ENCODE assay signal across 9 cellular contexts in the genomic region with DNA sequence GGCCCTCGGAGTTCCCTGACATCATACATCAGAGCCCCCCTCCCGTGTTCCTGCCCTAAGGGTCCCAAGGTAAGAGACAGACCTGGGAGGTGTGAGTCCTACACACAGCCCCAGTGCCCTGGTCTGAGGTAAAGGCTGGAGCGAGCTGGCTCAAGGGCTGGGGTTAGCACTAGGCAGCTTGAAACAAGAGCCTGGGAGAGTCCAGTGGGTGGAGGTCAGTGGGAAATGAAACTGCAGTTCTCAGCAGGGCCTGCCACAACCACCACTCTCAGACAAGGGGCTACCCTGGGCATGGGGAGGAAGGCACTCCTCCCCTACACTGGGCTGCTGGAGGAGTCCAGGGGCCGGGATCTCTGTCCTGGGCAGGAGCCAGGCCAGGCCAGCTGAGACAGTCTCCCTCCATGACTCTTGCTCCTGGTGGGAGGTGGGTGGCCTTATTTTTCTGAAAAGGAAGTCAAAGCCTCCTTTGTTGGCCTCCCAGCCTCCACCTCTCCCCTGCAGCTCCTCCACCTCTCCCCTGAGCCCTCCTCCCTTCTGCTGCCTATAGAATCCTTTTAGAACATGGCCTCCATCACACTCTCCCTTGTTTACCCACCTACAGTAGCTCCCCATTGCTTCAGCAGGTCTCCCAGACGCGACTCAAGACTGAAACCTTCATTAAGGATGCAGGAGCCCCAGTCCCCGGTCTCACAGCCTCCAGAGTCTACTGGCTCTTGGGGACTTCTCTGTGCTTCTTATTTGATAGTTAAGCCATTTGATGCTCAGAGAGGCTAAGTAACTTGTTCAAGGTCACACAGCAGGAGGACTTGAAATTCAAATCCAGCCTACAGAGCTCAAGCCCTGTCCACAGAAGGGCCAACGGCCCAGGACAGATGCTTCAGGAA. TPM values are rescaled to one million over a fixed set of nuclear protein-coding genes. Genes with fewer than 3 reads are reported as not detected.
A peak's percentile ranks its signal among the peaks of the same experiment; 100 is the strongest.
DNase-seq lines count a peak whose midpoint lies in the region; ATAC-seq, FAIRE-seq and TF ChIP-seq lines count a peak whose summit lies in the region.
"Had no signal": no experiment of that assay in that cellular context is flagged by ENCODE, and none has a peak within 500 bp of the region (broad histone marks: within the 10 kb centered on the region; RNA-seq: fewer than 3 reads in every experiment).

No MANE protein-coding gene starts in this region.

- no peak overlapping the region for H2AFZ ChIP-seq in GM12878 (ENCODE audit: control insufficient read depth, low read depth, low read length)

- WGBS in GM12878 (ENCODE audit: insufficient coverage, insufficient replicate concordance, low lambda C conversion rate, missing lambda C conversion rate): 29% methylated on average over 8 of the region's 8 CpGs

- H3K27me3 ChIP-seq in right atrium auricular region (no peaks in the 10 kb centered on the region), GM12878 (replicated peaks in 1 of 2; ENCODE audit: control insufficient read depth in 2 of 2, insufficient read depth in 2 of 2, low read length in 1 of 2) (no peaks in the 10 kb centered on the region)
- H3K27me3 ChIP-seq: MG63 had no signal

- no peak overlapping the region for H3K4me3 ChIP-seq in right atrium auricular region
- no peak overlapping the region for H3K4me3 ChIP-seq in GM12878
- H3K4me3 ChIP-seq: MG63 had no signal

- FAIRE-seq in GM12878 (lab: Jason Lieb, UNC): no peak
- no peak for FAIRE-seq in GM12892 (lab: Jason Lieb, UNC)

- SMC1A ChIA-PET in GM12878 (lab: Charles Lee; ENCODE audit: uncharacterized antibody, unreplicated experiment): no interaction called here

- H3K4me1 ChIP-seq in right atrium auricular region (peaks cover 0 to 8% of the 10 kb centered on the region in 2 donors), GM12878 (ENCODE audit: control insufficient read depth, insufficient read depth, low read length) (peaks cover 8% of the 10 kb centered on the region)

- no peaks in the 10 kb centered on the region for H3K79me2 ChIP-seq in GM12878 (ENCODE audit: control insufficient read depth, insufficient read depth, low read length)

- TF ChIP-seq EP300 in GM12878 (IDR thresholded peaks at IDR 0.05; ENCODE audit: borderline replicate concordance in 1 of 2, control insufficient read depth in 1 of 2, low read depth in 2 of 2, low read length in 2 of 2): no peak

- DNase-seq in Right ventricle myocardium inferior (ENCODE audit: missing footprints): no peak
- no peak for DNase-seq in right atrium auricular region (ENCODE audit: low spot score)
- DNase-seq in GM12878 (ENCODE audit: low read depth, low spot score): no peak
- DNase-seq in mesenteric fat pad (ENCODE audit: low spot score): peak; percentile 74
- DNase-seq in activated gamma-delta T cell (lab: John Stamatoyannopoulos, UW): no peak
- no peak for DNase-seq in DMS114 treated with DMSO at 0.1 percent for 48 hours (lab: John Stamatoyannopoulos, UW; ENCODE audit: unreplicated experiment)
- no peak for DNase-seq in NCI-H2081 (lab: John Stamatoyannopoulos, UW)
- DNase-seq in GM12892 (ENCODE audit: insufficient read length): no peak
- DNase-seq: MG63 had no signal

- H4K20me1 ChIP-seq in GM12878 (ENCODE audit: control insufficient read depth, insufficient read depth): no peaks in the 10 kb centered on the region

- no peaks in the 10 kb centered on the region for H3K9me3 ChIP-seq in right atrium auricular region
- H3K9me3 ChIP-seq in GM12878 (replicated peaks; ENCODE audit: control insufficient read depth, insufficient read depth, low read length): no peaks in the 10 kb centered on the region
- H3K9me3 ChIP-seq: MG63 had no signal

- H3K4me2 ChIP-seq in GM12878 (ENCODE audit: control insufficient read depth, insufficient read depth): no peak overlapping the region

- H3K27ac ChIP-seq in right atrium auricular region (no peak overlapping the region), GM12878 (ENCODE audit: control insufficient read depth, insufficient read depth) (no peak overlapping the region)

- H3K36me3 ChIP-seq in right atrium auricular region (no peaks in the 10 kb centered on the region), GM12878 (ENCODE audit: control insufficient read depth in 2 of 2, insufficient read depth in 2 of 2, low read length in 1 of 2) (no peaks in the 10 kb centered on the region)
- H3K36me3 ChIP-seq: MG63 had no signal

- no peak for TF ChIP-seq CTCF in right atrium auricular region (IDR thresholded peaks at IDR 0.05)
- TF ChIP-seq CTCF in GM12878 (IDR thresholded peaks at IDR 0.05 in 2 of 3, conservative IDR thresholded peaks at IDR 0.05 in 1 of 3; ENCODE audit: control insufficient read depth in 2 of 3, extremely low read depth in 1 of 3, insufficient read depth in 1 of 3, low read depth in 3 of 3, low read length in 3 of 3): no peak

- CTCF ChIA-PET in GM12878 (lab: Yijun Ruan, JAX): no interaction called here

- H3K9ac ChIP-seq in GM12878 (ENCODE audit: control insufficient read depth, insufficient read depth, low read length): no peak overlapping the region

- intact Hi-C loops in Right ventricle myocardium inferior (cut with DNase I) (no loop called here), GM12878 (cut with micrococcal nuclease; ENCODE audit: unreplicated experiment) (no loop called here)

- POLR2A ChIA-PET in GM12878 (lab: Charles Lee): no interaction called here

- RAD21 ChIA-PET in GM12878 (lab: Charles Lee; ENCODE audit: unreplicated experiment): no interaction called here

- no peak for TF ChIP-seq RAD21 in GM12878 (IDR thresholded peaks at IDR 0.05; ENCODE audit: insufficient read depth, low read depth, low read length)

- in situ Hi-C loops in GM12878 (cut with MboI): no loop called here

- peak; percentile 61 for ATAC-seq in Right ventricle myocardium inferior
- peak; percentile 75 for ATAC-seq in GM12878

- BruUV-seq in GM12878 (replicated peaks; lab: Mats Ljungman, UMichigan): no TSS peak

- TF ChIP-seq POLR2A in GM12878 (IDR thresholded peaks at IDR 0.05; ENCODE audit: low read depth, low read length): no peak
- no peak for TF ChIP-seq POLR2A in GM12892 (IDR thresholded peaks at IDR 0.05; ENCODE audit: low read depth, low read length)

TF ChIP-seq in GM12878, 131 proteins besides CTCF, POLR2A, EP300 and RAD21:
- TF ChIP-seq DPF2 (IDR thresholded peaks at IDR 0.05): 0 out of 2 replicates have a peak, but pooled peaks have one; percentile 15
- peak; percentile 43; the same call in 1 of the 2 replicates for TF ChIP-seq ZNF217 (IDR thresholded peaks at IDR 0.05)
- TF ChIP-seq STAT3 (IDR thresholded peaks at IDR 0.05; ENCODE audit: low read depth, low read length): no peak
- peak; percentile 32; the same call in 1 of the 2 replicates for TF ChIP-seq IKZF1 (conservative IDR thresholded peaks at IDR 0.05)

RNA-seq across cellular contexts. Expression of a gene that starts 21.5 kb away (rescaled TPM):
- total RNA-seq in Right ventricle myocardium inferior (48.8 TPM), right atrium auricular region (10 to 100 TPM; 59.3 to 71.0 TPM), GM12878 (2014; rRNA removed) (11.6 and 15.6 TPM in 2 replicates), GM12878 (2014; rRNA removed; fragmentation: Illumina TruSeq; extraction: Trizol) (8.8 and 9.3 TPM in 2 replicates), GM12878 (2021) (76.8 and 82.3 TPM in 2 replicates), mesenteric fat pad (81.1 TPM)
- 58.0 and 59.2 TPM in 2 replicates for total RNA-seq in GM12878 (2013; cell fraction: nucleolus; rRNA removed)
- polyA plus RNA-seq in GM12878 (2011; ENCODE audit: low read depth): 13.1 TPM
- polyA plus RNA-seq in GM12878 (2011; rRNA removed) (3.8 and 6.2 TPM in 2 replicates), GM12878 (2014; fragmentation: Illumina TruSeq; extraction: Trizol) (30.8 and 53.4 TPM in 2 replicates), GM12878 (2014; fragmentation: Nextera tagmentation; extraction: Ambion mirVana) (1 to 10 TPM; 3.1 to 4.5 TPM), GM12878 (2014; rRNA removed) (25.3 and 42.8 TPM in 2 replicates), GM12878 (2016; fragmentation: Nextera tagmentation; extraction: Ambion mirVana) (10 to 100 TPM; 14.6 to 15.3 TPM)
- polyA plus RNA-seq in GM12878 (2011; cell fraction: cytosol; rRNA removed): 10.6 and 15.1 TPM in 2 replicates
- 38.2 and 62.5 TPM in 2 replicates for polyA plus RNA-seq in GM12878 (2011; cell fraction: nucleus; rRNA removed)
- 29.9 and 31.2 TPM in 2 replicates for polyA plus RNA-seq in GM12878 (2012)
- polyA minus RNA-seq in GM12878 (2011; rRNA and poly(A)+ RNA removed): 12.3 and 21.0 TPM in 2 replicates
- polyA minus RNA-seq in GM12878 (2011; cell fraction: cytosol; rRNA and poly(A)+ RNA removed): 19.8 and 25.0 TPM in 2 replicates
- 21.2 and 33.5 TPM in 2 replicates for polyA minus RNA-seq in GM12878 (2011; cell fraction: nucleus; rRNA and poly(A)+ RNA removed)
- 30.7 TPM for polyA plus RNA-seq in GM12892 (2012; ENCODE audit: missing spikeins)
